ENCODE assay signal across 8 cellular contexts in genomic region chr18:23238152-23238531, GRCh38.
A peak's percentile ranks its signal among the peaks of the same experiment; 100 is the strongest.
DNase-seq lines count a peak whose midpoint lies in the region; ATAC-seq and TF ChIP-seq lines count a peak whose summit lies in the region.

No MANE protein-coding gene starts in this region.

- H3K4me3 ChIP-seq in choroid plexus epithelial cell (ENCODE audit: low read depth, low read length) (no peak overlapping the region), mononuclear cell (ENCODE audit: low read length) (peak overlapping the region; percentile 2), urinary bladder (ENCODE audit: low read depth, low read length) (no peak overlapping the region)

- peak overlapping the region; percentile 40 for H3K27ac ChIP-seq in urinary bladder (ENCODE audit: low read depth)

- peaks cover 19% of the 10 kb centered on the region for H3K4me1 Mint-ChIP-seq in activated T-cell treated with anti-CD3 and anti-CD28 coated beads, Interleukin-2, amount 50 U/mL, for 4 hours (ENCODE audit: low read depth)

- H3K9me3 ChIP-seq in mononuclear cell (ENCODE audit: low read depth, low read length), result no peaks in the 10 kb centered on the region

- H3K36me3 Mint-ChIP-seq in activated T-cell treated with anti-CD3 and anti-CD28 coated beads, Interleukin-2, amount 50 U/mL, for 4 hours (ENCODE audit: insufficient read depth), result no peaks in the 10 kb centered on the region

- H3K4me3 Mint-ChIP-seq in activated T-cell treated with anti-CD3 and anti-CD28 coated beads, Interleukin-2, amount 50 U/mL, for 4 hours, result peak overlapping the region; percentile 68

- no peak for TF ChIP-seq CTCF in choroid plexus epithelial cell (conservative IDR thresholded peaks at IDR 0.05; ENCODE audit: low read depth, low read length)

- H3K27me3 Mint-ChIP-seq in activated T-cell treated with anti-CD3 and anti-CD28 coated beads, Interleukin-2, amount 50 U/mL, for 4 hours (ENCODE audit: low read depth), result no peaks in the 10 kb centered on the region

- no peak for DNase-seq in activated T-cell treated with anti-CD3 and anti-CD28 coated beads, Interleukin-2, amount 50 U/mL, for 4 hours
- no peak for DNase-seq in activated T-cell treated with anti-CD3 and anti-CD28 coated beads, Interleukin-2, amount 50 U/mL, for 48 hours
- DNase-seq in choroid plexus epithelial cell (ENCODE audit: low read depth) (peak; percentile 69), NCI-H526 treated with DMSO at 0.1 percent for 48 hours (lab: John Stamatoyannopoulos, UW) (no peak), COR-L47 (lab: John Stamatoyannopoulos, UW) (no peak)

- H3K36me3 ChIP-seq in urinary bladder (ENCODE audit: insufficient read depth), result no peaks in the 10 kb centered on the region

- no peaks in the 10 kb centered on the region for H3K9me3 Mint-ChIP-seq in activated T-cell treated with anti-CD3 and anti-CD28 coated beads, Interleukin-2, amount 50 U/mL, for 4 hours

- peaks cover 22% of the 10 kb centered on the region for H3K4me1 ChIP-seq in mononuclear cell (ENCODE audit: insufficient read depth, low read length)
- H3K4me1 ChIP-seq in urinary bladder (ENCODE audit: insufficient read depth), result no peaks in the 10 kb centered on the region

- no peak for ATAC-seq in activated T-cell treated with anti-CD3 and anti-CD28 coated beads, Interleukin-2, amount 50 U/mL, for 4 hours
- ATAC-seq in HG03135 (IDR thresholded peaks at IDR 0.05; ENCODE audit: unreplicated experiment), result no peak

- 54% methylated on average over 7 of the region's 7 CpGs for WGBS in urinary bladder

- H3K27me3 ChIP-seq in mononuclear cell (ENCODE audit: insufficient read depth, low read length), result no peaks in the 10 kb centered on the region
